In genomic region chr2:157785200-157785599, GRCh38 we compare ENCODE assay signal across 11 cellular contexts.
DNase-seq lines count a peak whose midpoint lies in the region; ATAC-seq and TF ChIP-seq lines count a peak whose summit lies in the region.
"Had no signal": no experiment of that assay in that cellular context is flagged by ENCODE, and none has a peak within 500 bp of the region (broad histone marks: within the 10 kb centered on the region; RNA-seq: fewer than 3 reads in every experiment).

No MANE protein-coding gene starts in this region.

- H3K4me3 Mint-ChIP-seq in chondrocyte (ENCODE audit: unreplicated experiment): no peak overlapping the region
- H3K4me3 Mint-ChIP-seq: activated T-cell treated with anti-CD3 and anti-CD28 coated beads, Interleukin-2, amount 50 U/mL, for 4 hours; natural killer cell treated with Interleukin-12 subunit alpha and Interleukin-12 subunit beta and Interleukin-15 and Interleukin-18, amount 100 ng/mL, for 72 hours had no signal

- no peaks in the 10 kb centered on the region for H3K27me3 Mint-ChIP-seq in chondrocyte (ENCODE audit: low read depth)
- H3K27me3 Mint-ChIP-seq: CD4-positive, alpha-beta memory T cell; natural killer cell treated with Interleukin-12 subunit alpha and Interleukin-12 subunit beta and Interleukin-15 and Interleukin-18, amount 100 ng/mL, for 72 hours had no signal

- TF ChIP-seq CTCF in chondrocyte (IDR thresholded peaks at IDR 0.05): no peak

- H3K9me3 Mint-ChIP-seq in chondrocyte (ENCODE audit: low read depth): no peaks in the 10 kb centered on the region
- H3K9me3 Mint-ChIP-seq: activated T-cell treated with anti-CD3 and anti-CD28 coated beads, Interleukin-2, amount 50 U/mL, for 4 hours; natural killer cell treated with Interleukin-12 subunit alpha and Interleukin-12 subunit beta and Interleukin-15 and Interleukin-18, amount 100 ng/mL, for 72 hours had no signal

- H3K36me3 Mint-ChIP-seq in chondrocyte (ENCODE audit: low read depth): peaks cover 7% of the 10 kb centered on the region
- H3K36me3 Mint-ChIP-seq: natural killer cell treated with Interleukin-12 subunit alpha and Interleukin-12 subunit beta and Interleukin-15 and Interleukin-18, amount 100 ng/mL, for 72 hours had no signal

- ATAC-seq in GM21619 (IDR thresholded peaks at IDR 0.05; ENCODE audit: unreplicated experiment) (no peak), left lobe of liver (no peak)
- ATAC-seq: activated T-cell treated with anti-CD3 and anti-CD28 coated beads, Interleukin-2, amount 50 U/mL, for 4 hours had no signal

- peaks cover 92% of the 10 kb centered on the region for H3K4me1 Mint-ChIP-seq in chondrocyte (ENCODE audit: low read depth)

- H3K27ac Mint-ChIP-seq in chondrocyte (ENCODE audit: unreplicated experiment): peak overlapping the region; percentile 59
- H3K27ac Mint-ChIP-seq: natural killer cell treated with Interleukin-12 subunit alpha and Interleukin-12 subunit beta and Interleukin-15 and Interleukin-18, amount 100 ng/mL, for 72 hours had no signal

- DNase-seq in DMS79 treated with DMSO at 0.1 percent for 48 hours (lab: John Stamatoyannopoulos, UW) (peak; percentile 89), NCI-H2196 treated with DMSO at 0.1 percent for 48 hours (lab: John Stamatoyannopoulos, UW; ENCODE audit: unreplicated experiment) (peak; percentile 24), chondrocyte (ENCODE audit: low spot score) (no peak), myocyte (ENCODE audit: low read depth) (peak; percentile 10), left lobe of liver (ENCODE audit: low spot score) (no peak), NCI-H1930 (lab: John Stamatoyannopoulos, UW) (no peak), middle frontal gyrus (ENCODE audit: extremely low spot score, low spot score) (no peak)
- DNase-seq: activated T-cell treated with anti-CD3 and anti-CD28 coated beads, Interleukin-2, amount 50 U/mL, for 4 hours; CD4-positive, alpha-beta memory T cell had no signal

Comparison
In these comparisons a context has a peak if more than half of its experiments do, and no peak if none do; other contexts are left out.
1. DNase-seq: peak in DMS79 treated with DMSO at 0.1 percent for 48 hours (single experiment), NCI-H2196 treated with DMSO at 0.1 percent for 48 hours (single experiment) and myocyte (single experiment); none in chondrocyte (single experiment), left lobe of liver (single experiment), NCI-H1930 (0 of 2) and middle frontal gyrus (single experiment).